In the genomic region with DNA sequence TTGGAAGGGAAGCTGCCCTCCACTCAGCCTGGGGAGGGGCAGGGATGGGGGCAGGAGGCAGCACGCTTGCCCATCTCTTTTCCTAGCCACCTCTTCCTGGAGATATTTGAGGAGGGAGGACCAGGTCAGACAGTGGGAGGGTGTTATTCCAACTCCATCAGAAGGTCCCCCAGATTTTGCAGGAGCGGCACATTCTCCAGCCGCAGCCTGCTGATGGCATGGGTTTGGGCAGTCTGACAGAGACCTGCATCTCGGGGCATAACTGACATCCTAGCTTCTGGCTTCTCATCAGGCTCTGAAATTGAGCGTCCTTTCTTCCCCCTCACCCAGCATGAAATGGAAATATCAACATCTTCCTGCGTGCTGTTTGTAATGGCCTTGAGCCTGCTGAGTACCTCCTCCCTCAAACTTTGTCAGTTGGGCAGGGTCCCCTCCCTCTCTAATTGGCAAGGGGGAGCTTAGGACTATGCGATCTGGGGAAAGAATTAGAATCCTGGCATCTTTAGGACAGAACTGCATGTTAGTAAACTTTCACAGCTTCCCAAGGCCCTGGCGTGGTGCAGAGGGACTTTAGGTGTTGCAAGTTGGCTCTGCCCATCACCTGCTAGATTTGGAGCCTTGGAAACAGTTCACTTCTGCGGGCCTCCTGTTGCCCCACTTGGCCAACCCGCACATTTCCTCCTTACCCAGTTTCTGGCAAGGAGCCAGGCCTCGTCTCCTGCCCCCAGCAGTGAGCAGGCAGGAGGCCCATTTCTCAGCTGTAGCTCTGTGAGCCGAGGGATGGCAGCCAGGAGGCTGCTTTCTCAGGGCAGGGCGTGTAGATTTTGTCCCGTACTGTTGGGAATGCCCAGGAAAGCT, we compare ENCODE assay signal across 8 cellular contexts. TPM values are rescaled to one million over a fixed set of nuclear protein-coding genes. Genes with fewer than 3 reads are reported as not detected.
DNase-seq lines count a peak whose midpoint lies in the region; ATAC-seq and TF ChIP-seq lines count a peak whose summit lies in the region.

No MANE protein-coding gene starts in this region.

- no peaks in the 10 kb centered on the region for H3K36me3 Mint-ChIP-seq in WTC11
- H3K36me3 Mint-ChIP-seq in naive thymus-derived CD8-positive, alpha-beta T cell: no peaks in the 10 kb centered on the region

- H3K4me1 ChIP-seq in uterus: peaks cover 0 to 10% of the 10 kb centered on the region in 2 donors

- peak overlapping the region; percentile 96 for H3K27ac Mint-ChIP-seq in WTC11
- H3K27ac Mint-ChIP-seq in naive thymus-derived CD8-positive, alpha-beta T cell: peak overlapping the region in 9 of 10 donors; percentile 79 to 93 (median 90)

- H3K4me1 Mint-ChIP-seq in WTC11: peaks cover 76% of the 10 kb centered on the region
- peaks cover 27 to 79% (median 70%) of the 10 kb centered on the region in 4 donors for H3K4me1 Mint-ChIP-seq in naive thymus-derived CD8-positive, alpha-beta T cell

- H3K4me3 Mint-ChIP-seq in WTC11: peak overlapping the region; percentile 88
- H3K4me3 Mint-ChIP-seq in naive thymus-derived CD8-positive, alpha-beta T cell: peak overlapping the region; percentile 75 to 95 (median 88)

- H3K9me3 Mint-ChIP-seq in WTC11: no peaks in the 10 kb centered on the region
- H3K9me3 Mint-ChIP-seq in naive thymus-derived CD8-positive, alpha-beta T cell: no peaks in the 10 kb centered on the region

- no peaks in the 10 kb centered on the region for H3K9me3 ChIP-seq in uterus

- no peaks in the 10 kb centered on the region for H3K36me3 ChIP-seq in uterus

- H3K4me3 ChIP-seq in coronary artery (peak overlapping the region; percentile 85), uterus (no peak overlapping the region)

- ATAC-seq in WTC11 (no peak), HG02884 (IDR thresholded peaks at IDR 0.05; ENCODE audit: unreplicated experiment) (no peak)
- ATAC-seq in naive thymus-derived CD8-positive, alpha-beta T cell: peak; percentile 59 to 61

- no peaks in the 10 kb centered on the region for H3K27me3 ChIP-seq in uterus

- H3K27me3 Mint-ChIP-seq in WTC11 (ENCODE audit: low read depth): no peaks in the 10 kb centered on the region; the same call in 1 of the 2 replicates
- peaks cover 0 to 4% (median 0%) of the 10 kb centered on the region in 5 donors for H3K27me3 Mint-ChIP-seq in naive thymus-derived CD8-positive, alpha-beta T cell

- no peak for TF ChIP-seq CTCF in WTC11 (IDR thresholded peaks at IDR 0.05)
- TF ChIP-seq CTCF in coronary artery (IDR thresholded peaks at IDR 0.05): no peak
- no peak for TF ChIP-seq CTCF in uterus (IDR thresholded peaks at IDR 0.05)

- DNase-seq in DMS 273 treated with DMSO at 0.1 percent for 48 hours (lab: John Stamatoyannopoulos, UW) (peak; percentile 55), LoVo (ENCODE audit: low spot score) (peak; percentile 47), WTC11 (ENCODE audit: low spot score) (no peak), coronary artery (ENCODE audit: low spot score) (no peak), uterus (no peak), NCI-H1436 treated with DMSO at 0.1 percent for 48 hours (lab: John Stamatoyannopoulos, UW) (no peak)
- peak; percentile 62 to 91 (median 76) for DNase-seq in naive thymus-derived CD8-positive, alpha-beta T cell

- intact Hi-C loops in uterus (cut with DNase I; ENCODE audit: low total_unique reads): no loop called here

- CTCF ChIA-PET in WTC11 (lab: Charles Lee): interaction anchor here (0.5 to 4.3 kb wide), 7 partner anchors 12 to 353 kb away, joined by 3 to 40 read pairs (median 14); no protein-coding TSS in a partner anchor

- H3K27ac ChIP-seq in coronary artery (no peak overlapping the region), uterus (peak overlapping the region; percentile 9 to 41)

- POLR2A ChIA-PET in WTC11 (lab: Charles Lee): interaction anchor here (0.5 to 1.5 kb wide), 4 partner anchors 10 to 1529 kb away, joined by 3 read pairs; a partner anchor contains a TSS
- POLR2A ChIA-PET in naive thymus-derived CD8-positive, alpha-beta T cell (lab: Charles Lee): interaction anchor here (0.7 to 6.2 kb wide), 7 partner anchors 10 to 108 kb away, joined by 3 to 62 read pairs (median 4); no protein-coding TSS in a partner anchor

- no peak for TF ChIP-seq POLR2A in uterus (IDR thresholded peaks at IDR 0.05)

TF ChIP-seq in WTC11, 78 proteins besides CTCF, POLR2A, EP300 and RAD21:
- TF ChIP-seq FOXJ3 (CRISPR knock-in tag; IDR thresholded peaks at IDR 0.05; ENCODE audit: borderline replicate concordance): no peak
- no peak for TF ChIP-seq ZNF138 (CRISPR knock-in tag; conservative IDR thresholded peaks at IDR 0.05)

RNA-seq across cellular contexts. Expression of a gene that starts 2.2 kb away (rescaled TPM):
- 316 to 347 TPM (median 338 TPM) in 3 replicates for total RNA-seq in WTC11 (2021)
- 10 to 100 TPM; 30.9 to 38.7 TPM for total RNA-seq in naive thymus-derived CD8-positive, alpha-beta T cell
- polyA plus RNA-seq in naive thymus-derived CD8-positive, alpha-beta T cell: 10 to 100 TPM; 35.4 to 56.7 (median 53.8) TPM
- 100 to 1,000 TPM in 1 of 4 donors, 10 to 100 TPM in 3; 33.8 to 301 (median 67.6) TPM for total RNA-seq in uterus

RNA-seq across cellular contexts. Expression of a gene that starts 58.1 kb away (rescaled TPM):
- total RNA-seq in WTC11 (2021): not detected in 3 replicates
- total RNA-seq in naive thymus-derived CD8-positive, alpha-beta T cell: 10 to 100 TPM in 1 of 2 experiments, 1 to 10 TPM in 1; 8.9 to 10.4 TPM
- polyA plus RNA-seq in naive thymus-derived CD8-positive, alpha-beta T cell: 1 to 10 TPM; 1.1 to 3.2 (median 3.1) TPM
- not detected for total RNA-seq in uterus

Comparison
In these comparisons a context has a peak if more than half of its experiments do, and no peak if none do; other contexts are left out.
1. DNase-seq: peak in DMS 273 treated with DMSO at 0.1 percent for 48 hours (single experiment), LoVo (single experiment) and naive thymus-derived CD8-positive, alpha-beta T cell (10 of 10); none in WTC11 (single experiment), coronary artery (single experiment), uterus (0 of 2) and NCI-H1436 treated with DMSO at 0.1 percent for 48 hours (single experiment).
2. ATAC-seq: peak in naive thymus-derived CD8-positive, alpha-beta T cell (2 of 2); none in WTC11 (single experiment) and HG02884 (single experiment).
3. H3K27ac ChIP-seq: peak in uterus (2 of 2); none in coronary artery (0 of 2).